Comparison of ENCODE assay signal across 1 cellular context in genomic region chr7:23715099-23715498, GRCh38.
A peak's percentile ranks its signal among the peaks of the same experiment; 100 is the strongest.
TF ChIP-seq lines count a peak whose summit lies in the region.

No MANE protein-coding gene starts in this region.

TF ChIP-seq in K562, 482 proteins besides CTCF, POLR2A, EP300 and RAD21:
- TF ChIP-seq PKNOX1 (IDR thresholded peaks at IDR 0.05) (peak; percentile 41; the same call in 1 of the 2 replicates), ZNF584 (CRISPR knock-in tag; IDR thresholded peaks at IDR 0.05; ENCODE audit: low read depth) (no peak)
TF ChIP-seq in K562: peak in this region for 1.
